In genomic region chr2:30519796-30520195, GRCh38 we compare ENCODE assay signal across 21 cellular contexts.
DNase-seq lines count a peak whose midpoint lies in the region; ATAC-seq, FAIRE-seq and TF ChIP-seq lines count a peak whose summit lies in the region.
"Had no signal": no experiment of that assay in that cellular context is flagged by ENCODE, and none has a peak within 500 bp of the region (broad histone marks: within the 10 kb centered on the region; RNA-seq: fewer than 3 reads in every experiment).

No MANE protein-coding gene starts in this region.

- H3K23ac ChIP-seq in trophoblast cell (ENCODE audit: low read length), result no peak overlapping the region

- no peak overlapping the region for H2BK5ac ChIP-seq in trophoblast cell (ENCODE audit: low read depth, low read length, poor library complexity)

- H3K27ac ChIP-seq in BLaER1 (no peak overlapping the region), kidney (ENCODE audit: low read depth in 2 of 2, low read length in 2 of 2) (peak overlapping the region; percentile 34 to 37), trophoblast cell (ENCODE audit: low read depth, low read length) (no peak overlapping the region)
- H3K27ac ChIP-seq: 22Rv1; A549; BLaER1 treated with 17β-estradiol and CSF1 and Interleukin-3, amounts not matched to agents 10 nM and 100 nM; C4-2B had no signal

- H3K18ac ChIP-seq in trophoblast cell (ENCODE audit: low read length), result no peak overlapping the region

- H3K79me2 ChIP-seq in trophoblast cell (ENCODE audit: control insufficient read depth, insufficient read depth, low read length, poor library complexity), result no peaks in the 10 kb centered on the region

- H3K4me1 ChIP-seq in BLaER1, result no peaks in the 10 kb centered on the region
- H3K4me1 ChIP-seq in kidney (ENCODE audit: control insufficient read depth in 1 of 2, insufficient read depth in 1 of 2, low read depth in 1 of 2, low read length in 2 of 2), result peaks cover 2 to 4% of the 10 kb centered on the region in 2 donors
- peaks cover 0 to 1% of the 10 kb centered on the region in 2 experiments for H3K4me1 ChIP-seq in trophoblast cell (ENCODE audit: control insufficient read depth in 1 of 2, insufficient read depth in 2 of 2, low read length in 2 of 2)
- H3K4me1 ChIP-seq in BE2C, result peaks cover 22% of the 10 kb centered on the region; the same call in 1 of the 2 replicates
- H3K4me1 ChIP-seq: BLaER1 treated with 17β-estradiol and CSF1 and Interleukin-3, amounts not matched to agents 10 nM and 100 nM had no signal

- H4K20me1 ChIP-seq in BLaER1, result no peaks in the 10 kb centered on the region
- H4K20me1 ChIP-seq: BLaER1 treated with 17β-estradiol and CSF1 and Interleukin-3, amounts not matched to agents 10 nM and 100 nM had no signal

- no peak overlapping the region for H3K4ac ChIP-seq in trophoblast cell (ENCODE audit: low read depth, low read length)

- no peaks in the 10 kb centered on the region for H3K79me1 ChIP-seq in trophoblast cell (ENCODE audit: low read length)

- H3K27me3 ChIP-seq in BLaER1 (no peaks in the 10 kb centered on the region), trophoblast cell (ENCODE audit: insufficient read depth, low read length) (no peaks in the 10 kb centered on the region), BE2C (no peaks in the 10 kb centered on the region)
- H3K27me3 ChIP-seq: BLaER1 treated with 17β-estradiol and CSF1 and Interleukin-3, amounts not matched to agents 10 nM and 100 nM had no signal

- no peak for ATAC-seq in HG03097 (IDR thresholded peaks at IDR 0.05; ENCODE audit: low FRiP score, unreplicated experiment)
- ATAC-seq: A549; CD8-positive, alpha-beta T cell had no signal

- H4K12ac ChIP-seq in trophoblast cell (ENCODE audit: low read depth, low read length), result no peak overlapping the region

- TF ChIP-seq CTCF in kidney (IDR thresholded peaks at IDR 0.05; ENCODE audit: borderline replicate concordance, extremely low read depth, insufficient read depth) (no peak), BE2C (IDR thresholded peaks at IDR 0.05; ENCODE audit: low read depth, low read length) (no peak)

- H3K9me3 ChIP-seq in BLaER1 (peaks cover 65% of the 10 kb centered on the region), kidney (ENCODE audit: control insufficient read depth in 1 of 2, low read length in 2 of 2) (no peaks in the 10 kb centered on the region), trophoblast cell (ENCODE audit: insufficient read depth, low read depth, low read length) (peaks cover 5% of the 10 kb centered on the region), BE2C (peaks cover 2% of the 10 kb centered on the region; the same call in 1 of the 2 replicates)

- H4K8ac ChIP-seq in trophoblast cell (ENCODE audit: low read depth, low read length), result no peak overlapping the region

- intact Hi-C loops in kidney (cut with DNase I), result no loop called here

- H3K9ac ChIP-seq in BLaER1, result no peak overlapping the region
- no peak overlapping the region for H3K9ac ChIP-seq in kidney (ENCODE audit: low read length in 2 of 2)
- peak overlapping the region; percentile 9 for H3K9ac ChIP-seq in trophoblast cell (ENCODE audit: low read length)
- H3K9ac ChIP-seq: BLaER1 treated with 17β-estradiol and CSF1 and Interleukin-3, amounts not matched to agents 10 nM and 100 nM had no signal

- H3K36me3 ChIP-seq in BLaER1, result peaks cover 50% of the 10 kb centered on the region
- H3K36me3 ChIP-seq in kidney (ENCODE audit: control insufficient read depth in 1 of 2, insufficient read depth in 2 of 2, low read length in 2 of 2), result peaks cover 0 to 2% of the 10 kb centered on the region in 2 donors
- peaks cover 5 to 9% of the 10 kb centered on the region in 2 experiments for H3K36me3 ChIP-seq in trophoblast cell (ENCODE audit: control insufficient read depth in 1 of 2, insufficient read depth in 2 of 2, low read length in 2 of 2)
- H3K36me3 ChIP-seq in BE2C, result peaks cover 8% of the 10 kb centered on the region; the same call in 1 of the 2 replicates

- H2BK120ac ChIP-seq in trophoblast cell (ENCODE audit: insufficient read depth, low read length, poor library complexity), result no peak overlapping the region

- FAIRE-seq in kidney (lab: Jason Lieb, UNC), result no peak
- FAIRE-seq: A549, D721Med, G401.6, GM12891, GM19239 had no signal

- H2BK12ac ChIP-seq in trophoblast cell (ENCODE audit: low read length), result no peak overlapping the region

- no peak overlapping the region for H2AFZ ChIP-seq in trophoblast cell (ENCODE audit: insufficient read depth, low read length, poor library complexity)

- WGBS in trophoblast cell (ENCODE audit: extremely low coverage, insufficient coverage, insufficient read length), result no CpG with 5 or more reads among the region's 16 CpGs

- H3K4me3 ChIP-seq in BLaER1 (0 out of 2 replicates have a peak overlapping the region, but pooled peaks have one; percentile 7), kidney (ENCODE audit: low read length in 2 of 2) (no peak overlapping the region), trophoblast cell (ENCODE audit: low read depth, low read length) (no peak overlapping the region), BE2C (ENCODE audit: low read depth, low read length) (no peak overlapping the region)
- H3K4me3 ChIP-seq: A549; BLaER1 treated with 17β-estradiol and CSF1 and Interleukin-3, amounts not matched to agents 10 nM and 100 nM had no signal

- no peak for DNase-seq in kidney
- DNase-seq in trophoblast cell, result no peak
- no peak for DNase-seq in NCI-H1930 (lab: John Stamatoyannopoulos, UW)
- no peak for DNase-seq in BE2C
- DNase-seq: AML-193; Caco-2; Calu3; CD4-positive, alpha-beta T cell; CD8-positive, alpha-beta T cell; DMS79 treated with DMSO at 0.1 percent for 48 hours; GF-D8 had no signal

- H2AK5ac ChIP-seq in trophoblast cell (ENCODE audit: low read length), result no peak overlapping the region

- H3K4me2 ChIP-seq in BLaER1 (no peak overlapping the region), trophoblast cell (ENCODE audit: low read length) (no peak overlapping the region)
- H3K4me2 ChIP-seq: A549; BLaER1 treated with 17β-estradiol and CSF1 and Interleukin-3, amounts not matched to agents 10 nM and 100 nM had no signal

- no peak overlapping the region for H4K91ac ChIP-seq in trophoblast cell (ENCODE audit: low read depth, low read length)

- H3K14ac ChIP-seq in trophoblast cell (ENCODE audit: low read length), result no peak overlapping the region

Comparison
In these comparisons a context has a peak if more than half of its experiments do, and no peak if none do; other contexts are left out.
1. H3K27ac ChIP-seq: peak in kidney (2 of 2); none in BLaER1 (single experiment) and trophoblast cell (single experiment).